21 cellular contexts compared by ENCODE assay signal in genomic region chr4:36159208-36159607, GRCh38.
DNase-seq lines count a peak whose midpoint lies in the region; ATAC-seq and TF ChIP-seq lines count a peak whose summit lies in the region.
"Had no signal": no experiment of that assay in that cellular context is flagged by ENCODE, and none has a peak within 500 bp of the region (broad histone marks: within the 10 kb centered on the region; RNA-seq: fewer than 3 reads in every experiment).

No MANE protein-coding gene starts in this region.

- CTCF ChIA-PET in OCI-LY7 (lab: Charles Lee; ENCODE audit: unreplicated experiment), result no interaction called here

- H3K9me3 Mint-ChIP-seq in natural killer cell, result no peaks in the 10 kb centered on the region
- no peaks in the 10 kb centered on the region for H3K9me3 Mint-ChIP-seq in natural killer cell treated with Interleukin-12 subunit alpha and Interleukin-12 subunit beta and Interleukin-15 and Interleukin-18, amount 100 ng/mL, for 72 hours
- H3K9me3 Mint-ChIP-seq: CD4-positive, alpha-beta T cell; nephron had no signal

- H3K4me1 Mint-ChIP-seq in natural killer cell, result peaks cover 22 to 29% of the 10 kb centered on the region in 2 donors
- H3K4me1 Mint-ChIP-seq in natural killer cell treated with Interleukin-12 subunit alpha and Interleukin-12 subunit beta and Interleukin-15 and Interleukin-18, amount 100 ng/mL, for 72 hours (ENCODE audit: low read depth in 2 of 2), result peaks cover 21% of the 10 kb centered on the region in 2 donors
- H3K4me1 Mint-ChIP-seq: nephron had no signal

- H3K27ac ChIP-seq in OCI-LY7 (ENCODE audit: low read depth, low read length, poor library complexity, severe bottlenecking), result no peak overlapping the region
- H3K27ac ChIP-seq in foreskin keratinocyte, result no peak overlapping the region
- H3K27ac ChIP-seq: hepatocyte, prostate gland had no signal

- H4K20me1 ChIP-seq in OCI-LY7 (ENCODE audit: insufficient read depth, low read length), result no peaks in the 10 kb centered on the region

- H3K4me3 ChIP-seq in OCI-LY7 (ENCODE audit: low read depth, low read length, poor library complexity, severe bottlenecking) (no peak overlapping the region), mucosa of descending colon (no peak overlapping the region)
- H3K4me3 ChIP-seq: hepatocyte, prostate gland had no signal

- no peaks in the 10 kb centered on the region for H3K4me1 ChIP-seq in OCI-LY7 (ENCODE audit: insufficient read depth, low read length, poor library complexity, severe bottlenecking)
- no peaks in the 10 kb centered on the region for H3K4me1 ChIP-seq in foreskin keratinocyte
- no peaks in the 10 kb centered on the region for H3K4me1 ChIP-seq in mucosa of descending colon (ENCODE audit: low read depth)
- H3K4me1 ChIP-seq: prostate gland had no signal

- H3K4me2 ChIP-seq in OCI-LY7 (ENCODE audit: low read length), result no peak overlapping the region
- H3K4me2 ChIP-seq: hepatocyte had no signal

- BruUV-seq in OCI-LY7 (replicated peaks; lab: Mats Ljungman, UMichigan), result no TSS peak

- peak; percentile 9 for TF ChIP-seq CTCF in natural killer cell (IDR thresholded peaks at IDR 0.05)
- TF ChIP-seq CTCF in OCI-LY7 (conservative IDR thresholded peaks at IDR 0.05; ENCODE audit: low read length), result peak; percentile 55
- peak; percentile 28 for TF ChIP-seq CTCF in foreskin keratinocyte (conservative IDR thresholded peaks at IDR 0.05)
- TF ChIP-seq CTCF in mucosa of descending colon (IDR thresholded peaks at IDR 0.05), result no peak

- H3K36me3 ChIP-seq in OCI-LY7 (ENCODE audit: insufficient read depth, low read length) (no peaks in the 10 kb centered on the region), mucosa of descending colon (ENCODE audit: low read depth) (no peaks in the 10 kb centered on the region)
- H3K36me3 ChIP-seq: prostate gland had no signal

- DNase-seq in natural killer cell, result no peak
- no peak for DNase-seq in natural killer cell treated with Interleukin-12 subunit alpha and Interleukin-12 subunit beta and Interleukin-15 and Interleukin-18, amount 100 ng/mL, for 72 hours (ENCODE audit: low spot score)
- DNase-seq in OCI-LY7 (ENCODE audit: low spot score), result no peak
- no peak for DNase-seq in foreskin keratinocyte
- DNase-seq in mucosa of descending colon, result no peak
- no peak for DNase-seq in SIG-M5 (lab: John Stamatoyannopoulos, UW)
- DNase-seq in superior temporal gyrus (ENCODE audit: extremely low spot score), result no peak
- DNase-seq: CD4-positive, alpha-beta T cell; DMS53; Karpas-422; kidney; NCI-H1105; NCI-H526 treated with DMSO at 0.1 percent for 48 hours; small intestine; stimulated activated CD4-positive, alpha-beta T cell treated with anti-CD3 and anti-CD28 coated beads, Interleukin-4, amount 100 ng/mL, for 1 hour; T-helper 9 cell had no signal

- H3K9me2 ChIP-seq in OCI-LY7 (ENCODE audit: insufficient read depth, low read length), result no peaks in the 10 kb centered on the region

- no peak overlapping the region for H2AFZ ChIP-seq in OCI-LY7 (ENCODE audit: low read length)
- H2AFZ ChIP-seq: hepatocyte had no signal

- H3K79me2 ChIP-seq in OCI-LY7 (ENCODE audit: insufficient read depth, low read depth, low read length), result no peaks in the 10 kb centered on the region
- H3K79me2 ChIP-seq: hepatocyte had no signal

- peaks cover 17% of the 10 kb centered on the region for H3K36me3 Mint-ChIP-seq in natural killer cell
- peaks cover 30% of the 10 kb centered on the region for H3K36me3 Mint-ChIP-seq in natural killer cell treated with Interleukin-12 subunit alpha and Interleukin-12 subunit beta and Interleukin-15 and Interleukin-18, amount 100 ng/mL, for 72 hours

- no peak overlapping the region for H3K4me3 Mint-ChIP-seq in natural killer cell
- H3K4me3 Mint-ChIP-seq in natural killer cell treated with Interleukin-12 subunit alpha and Interleukin-12 subunit beta and Interleukin-15 and Interleukin-18, amount 100 ng/mL, for 72 hours, result no peak overlapping the region
- H3K4me3 Mint-ChIP-seq: activated naive CD8-positive, alpha-beta T cell; CD4-positive, alpha-beta T cell; nephron had no signal

- intact Hi-C loops in natural killer cell (cut with micrococcal nuclease) (no loop called here), OCI-LY7 (cut with micrococcal nuclease; ENCODE audit: unreplicated experiment) (no loop called here), mucosa of descending colon (cut with DNase I, micrococcal nuclease) (no loop called here)

- peak in 1 of 3 donors; percentile 34 for ATAC-seq in natural killer cell
- no peak for ATAC-seq in natural killer cell treated with Interleukin-12 subunit alpha and Interleukin-12 subunit beta and Interleukin-15 and Interleukin-18, amount 100 ng/mL, for 72 hours
- ATAC-seq in foreskin keratinocyte, result no peak
- no peak for ATAC-seq in HG02610 (IDR thresholded peaks at IDR 0.05; ENCODE audit: unreplicated experiment)
- ATAC-seq in mucosa of descending colon, result no peak

- peak overlapping the region in 1 of 2 donors; percentile 61 for H3K27ac Mint-ChIP-seq in natural killer cell
- peak overlapping the region in 1 of 2 donors; percentile 25 for H3K27ac Mint-ChIP-seq in natural killer cell treated with Interleukin-12 subunit alpha and Interleukin-12 subunit beta and Interleukin-15 and Interleukin-18, amount 100 ng/mL, for 72 hours
- H3K27ac Mint-ChIP-seq: activated naive CD8-positive, alpha-beta T cell; CD4-positive, alpha-beta T cell; nephron had no signal

- POLR2A ChIA-PET in OCI-LY7 (lab: Charles Lee), result interaction anchor here (2.9 kb wide), 1 partner anchor 11 kb away, joined by 10 read pairs; no protein-coding TSS in a partner anchor

- H3K9me3 ChIP-seq in OCI-LY7 (ENCODE audit: low read length), result no peaks in the 10 kb centered on the region
- no peaks in the 10 kb centered on the region for H3K9me3 ChIP-seq in mucosa of descending colon
- H3K9me3 ChIP-seq: prostate gland had no signal

- no peaks in the 10 kb centered on the region for H3K27me3 ChIP-seq in foreskin keratinocyte
- H3K27me3 ChIP-seq: hepatocyte had no signal

- H3K27me3 Mint-ChIP-seq in natural killer cell (ENCODE audit: low read depth in 2 of 2), result no peaks in the 10 kb centered on the region
- no peaks in the 10 kb centered on the region for H3K27me3 Mint-ChIP-seq in natural killer cell treated with Interleukin-12 subunit alpha and Interleukin-12 subunit beta and Interleukin-15 and Interleukin-18, amount 100 ng/mL, for 72 hours
- H3K27me3 Mint-ChIP-seq: activated naive CD8-positive, alpha-beta T cell; CD4-positive, alpha-beta T cell had no signal
